In the genomic region with DNA sequence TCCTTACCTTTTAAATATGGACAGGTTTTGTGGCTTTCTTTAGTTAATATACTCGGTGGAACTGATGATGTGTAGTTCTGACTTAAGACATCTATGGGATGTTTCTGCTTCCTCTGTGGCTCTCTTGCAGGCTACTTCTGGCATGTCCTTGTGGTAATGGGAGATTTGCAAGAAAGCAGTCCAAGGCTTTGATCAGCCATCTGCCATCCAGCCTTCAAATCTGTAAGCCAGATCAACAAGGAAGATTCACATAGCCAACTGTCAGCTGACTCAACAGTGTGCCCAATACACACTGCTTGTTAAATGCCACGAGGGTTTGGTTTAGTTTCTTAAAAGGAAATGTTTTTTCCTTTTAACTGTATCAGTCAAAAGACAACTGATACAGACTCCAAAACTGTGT, we compare ENCODE assay signal across 21 cellular contexts.
A peak's percentile ranks its signal among the peaks of the same experiment; 100 is the strongest.
DNase-seq lines count a peak whose midpoint lies in the region; ATAC-seq and TF ChIP-seq lines count a peak whose summit lies in the region.
"Had no signal": no experiment of that assay in that cellular context is flagged by ENCODE, and none has a peak within 500 bp of the region (broad histone marks: within the 10 kb centered on the region; RNA-seq: fewer than 3 reads in every experiment).

No MANE protein-coding gene starts in this region.

- DNase-seq in HFFc6 (no peak), RPMI7951 (ENCODE audit: low read depth) (peak; percentile 46), glutamatergic neuron (no peak), osteoblast (ENCODE audit: insufficient read length, low spot score, missing footprints) (no peak), H4 (ENCODE audit: low spot score) (no peak), A172 (ENCODE audit: low spot score) (no peak)
- DNase-seq in stimulated activated CD4-positive, alpha-beta T cell treated with anti-CD3 and anti-CD28 coated beads, Interleukin-12 subunit alpha, Interleukin-12 subunit beta, amount 100 ng/mL, for 4 hours = no peak
- DNase-seq: DMS79 treated with DMSO at 0.1 percent for 48 hours; KG1; NCI-H1105; NCI-H1694; NCI-H2081 treated with DMSO at 0.1 percent for 48 hours; NCI-H2171 treated with DMSO at 0.1 percent for 48 hours; NCI-H69; NK-92 treated with Interleukin-12 subunit alpha and Interleukin-12 subunit beta, amount 100 ng/mL, for 24 hours; SIG-M5 had no signal

- H3K79me2 ChIP-seq in osteoblast (ENCODE audit: insufficient read depth, low read length) = no peaks in the 10 kb centered on the region

- H3K9me3 Mint-ChIP-seq in HFFc6 (0 out of 2 replicates have a peak, but pooled peaks cover 7% of the 10 kb centered on the region), glutamatergic neuron (ENCODE audit: unreplicated experiment) (no peaks in the 10 kb centered on the region)

- H3K4me2 ChIP-seq in osteoblast (ENCODE audit: insufficient read depth, low read length) = no peak overlapping the region
- H3K4me2 ChIP-seq: A549 had no signal

- H3K27ac ChIP-seq in osteoblast (ENCODE audit: low read depth, low read length) = no peak overlapping the region
- H3K27ac ChIP-seq: A549 had no signal

- no peak for ATAC-seq in GM19395 (IDR thresholded peaks at IDR 0.05; ENCODE audit: unreplicated experiment)
- ATAC-seq: A549 had no signal

- H4K20me1 ChIP-seq in osteoblast (ENCODE audit: insufficient read depth, low read length) = no peaks in the 10 kb centered on the region

- H3K36me3 Mint-ChIP-seq in HFFc6 (ENCODE audit: low read depth) = peaks cover 14% of the 10 kb centered on the region
- H3K36me3 Mint-ChIP-seq in glutamatergic neuron (ENCODE audit: unreplicated experiment) = no peaks in the 10 kb centered on the region
- H3K36me3 Mint-ChIP-seq: CD14-positive monocyte had no signal

- H3K27me3 ChIP-seq in osteoblast (ENCODE audit: insufficient read depth, low read length) = no peaks in the 10 kb centered on the region

- H3K27me3 Mint-ChIP-seq in HFFc6 (ENCODE audit: insufficient read depth) (no peaks in the 10 kb centered on the region), glutamatergic neuron (ENCODE audit: unreplicated experiment) (no peaks in the 10 kb centered on the region)
- H3K27me3 Mint-ChIP-seq: B cell had no signal

- peaks cover 8% of the 10 kb centered on the region for H3K4me1 ChIP-seq in osteoblast (ENCODE audit: insufficient read depth, low read length)
- H3K4me1 ChIP-seq: A549, HAP-1 had no signal

- H2AFZ ChIP-seq in osteoblast (ENCODE audit: low read length) = peak overlapping the region; percentile 81

- peak overlapping the region; percentile 51; the same call in 1 of the 2 replicates for H3K27ac Mint-ChIP-seq in HFFc6
- H3K27ac Mint-ChIP-seq in glutamatergic neuron (ENCODE audit: unreplicated experiment) = peak overlapping the region; percentile 3
- H3K27ac Mint-ChIP-seq: B cell, CD14-positive monocyte had no signal

- H3K9me3 ChIP-seq in osteoblast (ENCODE audit: low read depth, low read length) = no peaks in the 10 kb centered on the region
- H3K9me3 ChIP-seq: A549, HAP-1 had no signal

- no peak overlapping the region for H3K4me3 ChIP-seq in osteoblast (ENCODE audit: insufficient read depth, low read length)
- H3K4me3 ChIP-seq: A549, HAP-1 had no signal

- H3K36me3 ChIP-seq in osteoblast (ENCODE audit: insufficient read depth, low read length) = no peaks in the 10 kb centered on the region
- H3K36me3 ChIP-seq: HAP-1 had no signal

- H3K4me3 Mint-ChIP-seq in HFFc6 (no peak overlapping the region), glutamatergic neuron (ENCODE audit: unreplicated experiment) (no peak overlapping the region)
- H3K4me3 Mint-ChIP-seq: B cell, CD14-positive monocyte had no signal

- TF ChIP-seq CTCF in HFFc6 (IDR thresholded peaks at IDR 0.05) = no peak
- TF ChIP-seq CTCF in glutamatergic neuron (IDR thresholded peaks at IDR 0.05; ENCODE audit: partially characterized antibody, unreplicated experiment) = no peak
- no peak for TF ChIP-seq CTCF in osteoblast (IDR thresholded peaks at IDR 0.05; ENCODE audit: extremely low read depth, low read depth, low read length)

- H3K4me1 Mint-ChIP-seq in HFFc6 (ENCODE audit: low read depth) (peaks cover 59% of the 10 kb centered on the region), glutamatergic neuron (ENCODE audit: low read depth, unreplicated experiment) (peaks cover 4% of the 10 kb centered on the region)
- H3K4me1 Mint-ChIP-seq: B cell, CD14-positive monocyte had no signal
